ENCODE assay signal across 1 cellular context in genomic region chr18:34258176-34258575, GRCh38.
TF ChIP-seq lines count a peak whose summit lies in the region.

No MANE protein-coding gene starts in this region.

TF ChIP-seq in WTC11, 78 proteins besides CTCF, POLR2A, EP300 and RAD21 (continued from another document):
- TF ChIP-seq IRF2 (CRISPR knock-in tag; IDR thresholded peaks at IDR 0.05; ENCODE audit: borderline replicate concordance, low read depth) (no peak), PREB (CRISPR knock-in tag; IDR thresholded peaks at IDR 0.05; ENCODE audit: borderline replicate concordance) (no peak), ZSCAN18 (CRISPR knock-in tag; IDR thresholded peaks at IDR 0.05) (no peak), NFATC4 (CRISPR knock-in tag; IDR thresholded peaks at IDR 0.05) (no peak), FOXJ3 (CRISPR knock-in tag; IDR thresholded peaks at IDR 0.05; ENCODE audit: borderline replicate concordance) (no peak), ZNF121 (CRISPR knock-in tag; IDR thresholded peaks at IDR 0.05) (no peak)
